ENCODE assay signal across 18 cellular contexts in the genomic region with DNA sequence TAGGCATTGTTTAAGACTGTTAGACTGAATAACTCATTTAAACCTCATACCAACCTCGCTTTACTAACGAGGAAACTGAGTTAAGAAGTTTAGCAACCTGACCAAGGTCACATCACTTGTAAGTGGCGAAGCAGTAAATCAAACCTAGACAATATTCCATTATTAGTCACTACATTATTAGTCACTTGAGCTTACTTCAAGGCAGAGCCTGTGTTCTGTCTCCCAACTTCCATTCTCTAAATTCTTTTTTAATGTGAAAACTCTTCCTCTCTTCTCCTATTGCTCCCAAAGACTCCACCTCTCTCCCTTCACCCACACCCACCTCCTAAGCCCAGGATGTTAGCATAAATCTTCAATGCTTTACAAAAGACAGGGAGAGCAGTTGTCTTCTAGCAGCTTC.
DNase-seq lines count a peak whose midpoint lies in the region; ATAC-seq, FAIRE-seq and TF ChIP-seq lines count a peak whose summit lies in the region.
"Had no signal": no experiment of that assay in that cellular context is flagged by ENCODE, and none has a peak within 500 bp of the region (broad histone marks: within the 10 kb centered on the region; RNA-seq: fewer than 3 reads in every experiment).

No MANE protein-coding gene starts in this region.

- FAIRE-seq in GM19239 (lab: Jason Lieb, UNC) = no peak

- H3K4me3 ChIP-seq in AG10803 (ENCODE audit: low read length) = no peak overlapping the region

- ATAC-seq in foreskin keratinocyte (no peak), GM18867 (IDR thresholded peaks at IDR 0.05; ENCODE audit: unreplicated experiment) (no peak), HG02884 (IDR thresholded peaks at IDR 0.05; ENCODE audit: unreplicated experiment) (no peak)

- H3K4me3 Mint-ChIP-seq in HFFc6 = peak overlapping the region; percentile 8; the same call in 1 of the 2 replicates
- H3K4me3 Mint-ChIP-seq: B cell; CD4-positive, alpha-beta memory T cell had no signal

- H3K27ac Mint-ChIP-seq in HFFc6 = peak overlapping the region; percentile 83
- H3K27ac Mint-ChIP-seq: B cell; CD4-positive, alpha-beta memory T cell had no signal

- H3K27me3 ChIP-seq in foreskin keratinocyte = no peaks in the 10 kb centered on the region

- H3K27me3 Mint-ChIP-seq in HFFc6 (ENCODE audit: insufficient read depth) = peaks cover 6% of the 10 kb centered on the region
- H3K27me3 Mint-ChIP-seq: B cell had no signal

- no peaks in the 10 kb centered on the region for H3K9me3 Mint-ChIP-seq in HFFc6
- H3K9me3 Mint-ChIP-seq: CD4-positive, alpha-beta memory T cell had no signal

- DNase-seq in AG10803 (ENCODE audit: low read depth) (peak; percentile 46), HFFc6 (peak; percentile 5), amniotic epithelial cell (ENCODE audit: low read depth) (peak; percentile 41), foreskin keratinocyte (peak; percentile 21 to 61), GM19239 (ENCODE audit: insufficient read length, low spot score) (no peak), GM10266 (ENCODE audit: extremely low spot score) (no peak)
- DNase-seq: CD4-positive, alpha-beta memory T cell; DMS79 treated with DMSO at 0.1 percent for 48 hours; H7; KG1; MM.1S; NCI-H1105; NCI-H187 treated with DMSO at 0.1 percent for 48 hours; NCI-H774; Right ventricle myocardium superior had no signal

- no peak for TF ChIP-seq CTCF in AG10803 (conservative IDR thresholded peaks at IDR 0.05; ENCODE audit: low read length)
- no peak for TF ChIP-seq CTCF in HFFc6 (IDR thresholded peaks at IDR 0.05)
- no peak for TF ChIP-seq CTCF in foreskin keratinocyte (conservative IDR thresholded peaks at IDR 0.05)
- TF ChIP-seq CTCF in GM10266 (IDR thresholded peaks at IDR 0.05; ENCODE audit: control insufficient read depth, insufficient read depth, low read depth, missing control alignments) = no peak

- H3K27ac ChIP-seq in foreskin keratinocyte = no peak overlapping the region

- no peaks in the 10 kb centered on the region for H3K4me1 ChIP-seq in foreskin keratinocyte

- H3K36me3 Mint-ChIP-seq in HFFc6 (ENCODE audit: low read depth) = no peaks in the 10 kb centered on the region
- H3K36me3 Mint-ChIP-seq: CD4-positive, alpha-beta memory T cell had no signal

- peaks cover 40% of the 10 kb centered on the region for H3K4me1 Mint-ChIP-seq in HFFc6 (ENCODE audit: low read depth)
- H3K4me1 Mint-ChIP-seq: B cell; CD4-positive, alpha-beta memory T cell had no signal

Comparison
In these comparisons a context has a peak if more than half of its experiments do, and no peak if none do; other contexts are left out.
1. DNase-seq: peak in AG10803 (single experiment), HFFc6 (single experiment), amniotic epithelial cell (single experiment) and foreskin keratinocyte (2 of 2); none in GM19239 (single experiment) and GM10266 (single experiment).